In genomic region chr10:18737841-18738240, GRCh38 we compare ENCODE assay signal across 23 cellular contexts.
DNase-seq lines count a peak whose midpoint lies in the region; ATAC-seq, FAIRE-seq and TF ChIP-seq lines count a peak whose summit lies in the region.
"Had no signal": no experiment of that assay in that cellular context is flagged by ENCODE, and none has a peak within 500 bp of the region (broad histone marks: within the 10 kb centered on the region; RNA-seq: fewer than 3 reads in every experiment).

No MANE protein-coding gene starts in this region.

- intact Hi-C loops in left lung (cut with DNase I) (no loop called here), lower leg skin (cut with DNase I; ENCODE audit: low total_unique reads) (no loop called here), adrenal gland (cut with DNase I) (no loop called here)

- H3K4me1 Mint-ChIP-seq in astrocyte (ENCODE audit: low read depth, unreplicated experiment), result peaks cover 23% of the 10 kb centered on the region
- H3K4me1 Mint-ChIP-seq: activated B cell treated with CpG ODN at 0.5 μM for 24 hours; activated naive CD8-positive, alpha-beta T cell treated with anti-CD3 and anti-CD28 coated beads, Interleukin-2, amount 10 ng/mL, durations not matched to agents 7 days and 5 days; B cell; H9 had no signal

- TF ChIP-seq POLR2A in erythroblast (IDR thresholded peaks at IDR 0.05; ENCODE audit: low read length) (no peak), lower leg skin (IDR thresholded peaks at IDR 0.05) (no peak), adrenal gland (IDR thresholded peaks at IDR 0.05) (no peak)

- H3K27ac ChIP-seq in astrocyte (ENCODE audit: low read depth, low read length), result peak overlapping the region; percentile 4
- H3K27ac ChIP-seq in left lung, result no peak overlapping the region
- no peak overlapping the region for H3K27ac ChIP-seq in adrenal gland

- H3K4me3 ChIP-seq in astrocyte (ENCODE audit: insufficient read depth, low read depth, low read length) (no peak overlapping the region), left lung (no peak overlapping the region), lower leg skin (ENCODE audit: low read depth, poor library complexity, severe bottlenecking) (no peak overlapping the region), adrenal gland (no peak overlapping the region)

- peak; percentile 59 for DNase-seq in AG09319 (ENCODE audit: extremely low read depth, low read depth)
- DNase-seq in HK-2 (ENCODE audit: unreplicated experiment), result peak; percentile 3
- peak; percentile 92 for DNase-seq in astrocyte (ENCODE audit: low read depth)
- DNase-seq in left lung, result peak in 1 of 2 donors; percentile 41
- no peak for DNase-seq in T-helper 9 cell
- no peak for DNase-seq in erythroblast (lab: John Stamatoyannopoulos, UW)
- no peak for DNase-seq in lower leg skin (ENCODE audit: low spot score in 2 of 2)
- DNase-seq in adrenal gland, result no peak
- DNase-seq: activated B cell treated with CpG ODN at 0.5 μM for 24 hours; activated naive CD8-positive, alpha-beta T cell treated with anti-CD3 and anti-CD28 coated beads, Interleukin-2, amount 10 ng/mL, durations not matched to agents 7 days and 5 days; central memory CD4-positive, alpha-beta T cell; effector CD8-positive, alpha-beta T cell; H9; NCI-H1694; NCI-H345; occipital lobe; SHP77; stimulated activated CD4-positive, alpha-beta T cell treated with anti-CD3 and anti-CD28 coated beads, Interleukin-2, amount 100 ng/mL, for 48 hours; T-helper 1 cell had no signal

- H3K9me3 ChIP-seq in astrocyte (ENCODE audit: insufficient read depth, low read depth, low read length), result no peaks in the 10 kb centered on the region
- peaks cover 0 to 5% of the 10 kb centered on the region in 2 donors for H3K9me3 ChIP-seq in left lung
- no peaks in the 10 kb centered on the region for H3K9me3 ChIP-seq in adrenal gland (replicated peaks in 1 of 3)

- peaks cover 2% of the 10 kb centered on the region for H3K9me3 Mint-ChIP-seq in astrocyte (ENCODE audit: unreplicated experiment)

- WGBS in lower leg skin, 2 donors, result 59 to 76% methylated on average over 8 of the region's 8 CpGs
- WGBS in adrenal gland, 4 donors, result 75 to 86% (median 82%) methylated on average over 8 of the region's 8 CpGs

- no peaks in the 10 kb centered on the region for H3K36me3 Mint-ChIP-seq in astrocyte (ENCODE audit: low read depth, unreplicated experiment)
- H3K36me3 Mint-ChIP-seq: activated naive CD8-positive, alpha-beta T cell treated with anti-CD3 and anti-CD28 coated beads, Interleukin-2, amount 10 ng/mL, durations not matched to agents 7 days and 5 days had no signal

- peaks cover 14% of the 10 kb centered on the region for H3K4me1 ChIP-seq in astrocyte (ENCODE audit: insufficient read depth, low read length)
- no peaks in the 10 kb centered on the region for H3K4me1 ChIP-seq in left lung
- no peaks in the 10 kb centered on the region for H3K4me1 ChIP-seq in adrenal gland (replicated peaks in 1 of 2)

- H3K36me3 ChIP-seq in astrocyte (ENCODE audit: insufficient read depth, low read length) (no peaks in the 10 kb centered on the region), left lung (no peaks in the 10 kb centered on the region), adrenal gland (replicated peaks in 1 of 2) (no peaks in the 10 kb centered on the region)

- no peak for TF ChIP-seq CTCF in AG09319 (IDR thresholded peaks at IDR 0.05; ENCODE audit: low read depth, low read length)
- TF ChIP-seq CTCF in astrocyte (IDR thresholded peaks at IDR 0.05; ENCODE audit: insufficient read depth, low read depth, low read length), result no peak
- TF ChIP-seq CTCF in left lung (IDR thresholded peaks at IDR 0.05), result no peak
- TF ChIP-seq CTCF in lower leg skin (IDR thresholded peaks at IDR 0.05), result no peak
- no peak for TF ChIP-seq CTCF in adrenal gland (IDR thresholded peaks at IDR 0.05)

- FAIRE-seq in astrocyte (lab: Jason Lieb, UNC), result no peak
- FAIRE-seq: D721Med, frontal cortex had no signal

- H4K20me1 ChIP-seq in astrocyte (ENCODE audit: insufficient read depth, low read length), result no peaks in the 10 kb centered on the region

- no peak overlapping the region for H3K27ac Mint-ChIP-seq in astrocyte (ENCODE audit: unreplicated experiment)
- H3K27ac Mint-ChIP-seq: activated B cell treated with CpG ODN at 0.5 μM for 24 hours; activated naive CD8-positive, alpha-beta T cell treated with anti-CD3 and anti-CD28 coated beads, Interleukin-2, amount 10 ng/mL, durations not matched to agents 7 days and 5 days; B cell; H9 had no signal

- no peaks in the 10 kb centered on the region for H3K27me3 Mint-ChIP-seq in astrocyte (ENCODE audit: low read depth, unreplicated experiment)
- H3K27me3 Mint-ChIP-seq: activated B cell treated with CpG ODN at 0.5 μM for 24 hours; activated naive CD8-positive, alpha-beta T cell treated with anti-CD3 and anti-CD28 coated beads, Interleukin-2, amount 10 ng/mL, durations not matched to agents 7 days and 5 days; B cell had no signal

- H3K27me3 ChIP-seq in astrocyte (ENCODE audit: insufficient read depth, low read length) (no peaks in the 10 kb centered on the region), left lung (no peaks in the 10 kb centered on the region), adrenal gland (no peaks in the 10 kb centered on the region)

- peak overlapping the region; percentile 53 for H3K4me2 ChIP-seq in astrocyte (ENCODE audit: low read length)

- no peak overlapping the region for H2AFZ ChIP-seq in astrocyte (ENCODE audit: low read depth, low read length)

- H3K79me2 ChIP-seq in astrocyte (ENCODE audit: insufficient read depth, low read length), result no peaks in the 10 kb centered on the region

- H3K4me3 Mint-ChIP-seq in astrocyte (ENCODE audit: unreplicated experiment), result no peak overlapping the region
- H3K4me3 Mint-ChIP-seq: activated B cell treated with CpG ODN at 0.5 μM for 24 hours; activated naive CD8-positive, alpha-beta T cell treated with anti-CD3 and anti-CD28 coated beads, Interleukin-2, amount 10 ng/mL, durations not matched to agents 7 days and 5 days; B cell; H9 had no signal

- H3K9ac ChIP-seq in astrocyte (ENCODE audit: low read length), result no peak overlapping the region

- peak; percentile 39 for ATAC-seq in left lung
- ATAC-seq: left lobe of liver had no signal

Comparison
In these comparisons a context has a peak if more than half of its experiments do, and no peak if none do; other contexts are left out.
1. DNase-seq: peak in AG09319 (single experiment), HK-2 (single experiment) and astrocyte (single experiment); none in T-helper 9 cell (single experiment), erythroblast (0 of 2), lower leg skin (0 of 2) and adrenal gland (0 of 7).